8 cellular contexts compared by ENCODE assay signal in genomic region chr3:136750922-136751258, GRCh38. TPM values are rescaled to one million over a fixed set of nuclear protein-coding genes. Genes with fewer than 3 reads are reported as not detected.
DNase-seq lines count a peak whose midpoint lies in the region; FAIRE-seq and TF ChIP-seq lines count a peak whose summit lies in the region.

No MANE protein-coding gene starts in this region.

- peak overlapping the region; percentile 89 for H3K4me3 Mint-ChIP-seq in T-helper 2 cell treated with Interferon-gamma antibody and Interleukin-4, amounts not matched to agents 5 μg/mL and 100 μg/mL, for 36 hours

- H3K27me3 Mint-ChIP-seq in T-helper 2 cell treated with Interferon-gamma antibody and Interleukin-4, amounts not matched to agents 5 μg/mL and 100 μg/mL, for 36 hours (ENCODE audit: low read depth) = no peaks in the 10 kb centered on the region

- DNase-seq in T-helper 2 cell treated with Interferon-gamma antibody and Interleukin-4, amounts not matched to agents 5 μg/mL and 100 μg/mL, for 36 hours (ENCODE audit: low spot score) = no peak
- no peak for DNase-seq in T-helper 2 cell
- DNase-seq in adipocyte (ENCODE audit: low read depth) = peak; percentile 76
- DNase-seq in keratinocyte (ENCODE audit: low read depth, low spot score) = no peak
- no peak for DNase-seq in suprapubic skin (ENCODE audit: low spot score in 2 of 2)
- no peak for DNase-seq in islet precursor cell
- no peak for DNase-seq in cerebellum (ENCODE audit: low spot score)
- DNase-seq in effector CD4-positive, alpha-beta T cell = no peak

- H3K9me3 Mint-ChIP-seq in T-helper 2 cell treated with Interferon-gamma antibody and Interleukin-4, amounts not matched to agents 5 μg/mL and 100 μg/mL, for 36 hours = no peaks in the 10 kb centered on the region

- no peak for FAIRE-seq in keratinocyte (lab: Jason Lieb, UNC)

- H3K9me3 ChIP-seq in adipocyte (ENCODE audit: control insufficient read depth, low read length) = no peaks in the 10 kb centered on the region
- no peaks in the 10 kb centered on the region for H3K9me3 ChIP-seq in keratinocyte (ENCODE audit: control insufficient read depth, low read depth, low read length)
- H3K9me3 ChIP-seq in suprapubic skin = no peaks in the 10 kb centered on the region

- no peak for TF ChIP-seq EP300 in suprapubic skin (IDR thresholded peaks at IDR 0.05)

- H4K20me1 ChIP-seq in keratinocyte (ENCODE audit: control insufficient read depth, extremely low read depth, insufficient read depth, low read length) = no peaks in the 10 kb centered on the region

- peak overlapping the region; percentile 95 for H3K27ac Mint-ChIP-seq in T-helper 2 cell treated with Interferon-gamma antibody and Interleukin-4, amounts not matched to agents 5 μg/mL and 100 μg/mL, for 36 hours

- H3K27me3 ChIP-seq in adipocyte (replicated peaks; ENCODE audit: control insufficient read depth, insufficient read depth, low read length) (no peaks in the 10 kb centered on the region), keratinocyte (ENCODE audit: control insufficient read depth, extremely low read depth, insufficient read depth, low read length) (no peaks in the 10 kb centered on the region), suprapubic skin (no peaks in the 10 kb centered on the region)

- H3K27ac ChIP-seq in keratinocyte (ENCODE audit: control insufficient read depth, insufficient read depth, low read length) (peak overlapping the region; percentile 95), suprapubic skin (peak overlapping the region; percentile 100)

- H3K4me1 ChIP-seq in adipocyte (ENCODE audit: control insufficient read depth, insufficient read depth, low read length) (peaks cover 42% of the 10 kb centered on the region), keratinocyte (ENCODE audit: control insufficient read depth, extremely low read depth, insufficient read depth, low read length) (peaks cover 23% of the 10 kb centered on the region), suprapubic skin (peaks cover 35% of the 10 kb centered on the region)

- H3K4me1 Mint-ChIP-seq in T-helper 2 cell treated with Interferon-gamma antibody and Interleukin-4, amounts not matched to agents 5 μg/mL and 100 μg/mL, for 36 hours (ENCODE audit: low read depth) = peaks cover 43% of the 10 kb centered on the region

- no peak for TF ChIP-seq POLR2A in suprapubic skin (IDR thresholded peaks at IDR 0.05)

- H3K36me3 Mint-ChIP-seq in T-helper 2 cell treated with Interferon-gamma antibody and Interleukin-4, amounts not matched to agents 5 μg/mL and 100 μg/mL, for 36 hours (ENCODE audit: low read depth) = peaks cover 6% of the 10 kb centered on the region

- peak overlapping the region; percentile 96 for H3K9ac ChIP-seq in adipocyte (ENCODE audit: low read length)
- H3K9ac ChIP-seq in keratinocyte (ENCODE audit: control insufficient read depth, extremely low read depth, insufficient read depth, low read length) = peak overlapping the region; percentile 94

- peak overlapping the region; percentile 85 for H3K4me3 ChIP-seq in adipocyte (ENCODE audit: low read length)
- H3K4me3 ChIP-seq in keratinocyte (ENCODE audit: control insufficient read depth in 2 of 3, extremely low read depth in 1 of 3, insufficient read depth in 2 of 3, low read depth in 1 of 3, low read length in 3 of 3) = peak overlapping the region; percentile 73 to 92 (median 87)
- H3K4me3 ChIP-seq in suprapubic skin = peak overlapping the region; percentile 90

- H2AFZ ChIP-seq in keratinocyte (ENCODE audit: control insufficient read depth, low read length) = peak overlapping the region; percentile 75

- no peak for TF ChIP-seq CTCF in keratinocyte (optimal IDR thresholded peaks at IDR 0.05 in 1 of 3, IDR thresholded peaks at IDR 0.05 in 1 of 3, conservative IDR thresholded peaks at IDR 0.05 in 1 of 3; ENCODE audit: extremely low read depth in 1 of 3, insufficient read depth in 2 of 3, low read length in 3 of 3)
- no peak for TF ChIP-seq CTCF in suprapubic skin (IDR thresholded peaks at IDR 0.05)

- peak overlapping the region; percentile 93 for H3K4me2 ChIP-seq in keratinocyte (ENCODE audit: control insufficient read depth, extremely low read depth, insufficient read depth, low read depth, low read length)

- H3K9me1 ChIP-seq in keratinocyte (ENCODE audit: control insufficient read depth, extremely low read depth, insufficient read depth, low read length) = no peaks in the 10 kb centered on the region

- 0% methylated on average over 7 of the region's 7 CpGs for WGBS in suprapubic skin

- peaks cover 54% of the 10 kb centered on the region for H3K79me2 ChIP-seq in keratinocyte (ENCODE audit: control insufficient read depth, insufficient read depth, low read length)

- no peaks in the 10 kb centered on the region for H3K36me3 ChIP-seq in adipocyte (ENCODE audit: control insufficient read depth, insufficient read depth, low read length, severe bottlenecking)
- no peaks in the 10 kb centered on the region for H3K36me3 ChIP-seq in keratinocyte (ENCODE audit: control insufficient read depth in 2 of 2, extremely low read depth in 1 of 2, insufficient read depth in 2 of 2, low read length in 2 of 2)
- H3K36me3 ChIP-seq in suprapubic skin = no peaks in the 10 kb centered on the region

- dilution Hi-C loops in keratinocyte (cut with MboI; ENCODE audit: extremely low pct_ligation_motif_present, low sequenced_read_pairs) = no loop called here

RNA-seq across cellular contexts. Expression of gene STAG1, which starts 1.3 kb away (rescaled TPM):
- 5.9 to 11.8 TPM (median 7.1 TPM) in 3 replicates for polyA plus RNA-seq in keratinocyte
- polyA plus RNA-seq in keratinocyte (2011; ENCODE audit: low read depth) = 16.5 TPM
- 4.0 and 7.7 TPM in 2 replicates for polyA plus RNA-seq in keratinocyte (2011; cell fraction: cytosol; rRNA removed)
- 7.1 and 10.2 TPM in 2 replicates for polyA plus RNA-seq in keratinocyte (2011; cell fraction: nucleus; rRNA removed)
- 6.6 and 7.9 TPM in 2 replicates for polyA plus RNA-seq in keratinocyte (2012; ENCODE audit: low replicate concordance)
- 5.1 to 21.3 TPM (median 7.5 TPM) in 3 replicates for polyA minus RNA-seq in keratinocyte
- 8.8 TPM for polyA minus RNA-seq in keratinocyte (2011; cell fraction: cytosol; rRNA and poly(A)+ RNA removed)
- 11.5 and 21.4 TPM in 2 replicates for polyA minus RNA-seq in keratinocyte (2011; cell fraction: nucleus; rRNA and poly(A)+ RNA removed)
- 10 to 100 TPM; 33.8 to 76.4 (median 38.0) TPM for total RNA-seq in suprapubic skin
- total RNA-seq in cerebellum = 67.0 TPM
